28 cellular contexts compared by ENCODE assay signal in the genomic region with DNA sequence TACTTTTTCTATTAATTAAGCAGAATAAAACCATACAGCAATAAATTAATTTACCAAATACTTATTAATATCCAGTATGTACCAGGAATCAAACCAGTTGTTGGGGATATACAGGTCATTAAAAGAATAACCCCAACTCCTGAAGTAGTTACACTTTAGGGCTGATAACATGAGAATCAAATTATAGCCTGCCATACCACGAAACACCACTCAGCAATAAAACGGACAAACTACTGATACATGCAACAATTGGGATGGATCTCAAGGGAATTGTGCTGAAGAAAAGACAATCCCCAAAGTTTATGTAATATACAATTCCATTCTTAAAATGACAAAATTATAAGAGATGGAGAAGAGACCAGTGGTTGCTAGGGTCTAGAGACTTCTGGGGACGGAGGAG. TPM values are rescaled to one million over a fixed set of nuclear protein-coding genes. Genes with fewer than 3 reads are reported as not detected.
A peak's percentile ranks its signal among the peaks of the same experiment; 100 is the strongest.
DNase-seq lines count a peak whose midpoint lies in the region; ATAC-seq and TF ChIP-seq lines count a peak whose summit lies in the region.
"Had no signal": no experiment of that assay in that cellular context is flagged by ENCODE, and none has a peak within 500 bp of the region (broad histone marks: within the 10 kb centered on the region; RNA-seq: fewer than 3 reads in every experiment).

No MANE protein-coding gene starts in this region.

- no peaks in the 10 kb centered on the region for H3K9me2 ChIP-seq in GM23248 (ENCODE audit: insufficient read depth)
- H3K9me2 ChIP-seq in hepatocyte (replicated peaks; ENCODE audit: insufficient read depth), result no peaks in the 10 kb centered on the region

- no peak overlapping the region for H3K9ac ChIP-seq in GM23248

- peaks cover 23% of the 10 kb centered on the region for H3K79me2 ChIP-seq in GM23248 (ENCODE audit: insufficient read depth)
- no peaks in the 10 kb centered on the region for H3K79me2 ChIP-seq in hepatocyte

- no peak for ATAC-seq in stimulated activated effector memory CD8-positive, alpha-beta T cell treated with anti-CD3 and anti-CD28 coated beads, Interleukin-12 subunit alpha, Interleukin-12 subunit beta, amount 100 ng/mL, for 72 hours
- ATAC-seq: activated CD4-positive, CD25-positive, alpha-beta regulatory T cell treated with anti-CD3 and anti-CD28 coated beads, Interleukin-2, amount 50 U/mL, for 24 hours; activated T-cell treated with anti-CD3 and anti-CD28 coated beads, Interleukin-2, amount 50 U/mL, for 4 hours; esophagus mucosa; left cardiac atrium; Right ventricle myocardium inferior; stimulated activated memory B cell treated with anti-CD40 and anti-IgM and Interleukin-4, amounts not matched to agents 10 μg/mL and 1 μg/mL and 100 μg/mL, for 72 hours had no signal

- H3K4me1 Mint-ChIP-seq in stimulated activated effector memory CD8-positive, alpha-beta T cell treated with anti-CD3 and anti-CD28 coated beads, Interleukin-12 subunit alpha, Interleukin-12 subunit beta, amount 100 ng/mL, for 72 hours, result no peaks in the 10 kb centered on the region
- H3K4me1 Mint-ChIP-seq: memory B cell; stimulated activated memory B cell treated with anti-CD40 and anti-IgM and Interleukin-4, amounts not matched to agents 10 μg/mL and 1 μg/mL and 100 μg/mL, for 72 hours had no signal

- H3K4me1 ChIP-seq in GM23248 (ENCODE audit: insufficient read depth) (peaks cover 17% of the 10 kb centered on the region), hepatocyte (ENCODE audit: insufficient read depth) (no peaks in the 10 kb centered on the region), sigmoid colon (peaks cover 0 to 28% (median 9%) of the 10 kb centered on the region in 4 donors)
- H3K4me1 ChIP-seq: breast epithelium, colonic mucosa, testis had no signal

- intact Hi-C loops in sigmoid colon (cut with DNase I), result no loop called here

- no peaks in the 10 kb centered on the region for H3K9me3 Mint-ChIP-seq in stimulated activated effector memory CD8-positive, alpha-beta T cell treated with anti-CD3 and anti-CD28 coated beads, Interleukin-12 subunit alpha, Interleukin-12 subunit beta, amount 100 ng/mL, for 72 hours
- H3K9me3 Mint-ChIP-seq: activated T-cell treated with anti-CD3 and anti-CD28 coated beads, Interleukin-2, amount 50 U/mL, for 4 hours; CD8-positive, alpha-beta memory T cell; memory B cell; naive thymus-derived CD4-positive, alpha-beta T cell; stimulated activated memory B cell treated with anti-CD40 and anti-IgM and Interleukin-4, amounts not matched to agents 10 μg/mL and 1 μg/mL and 100 μg/mL, for 72 hours had no signal

- TF ChIP-seq POLR2A in sigmoid colon (IDR thresholded peaks at IDR 0.05), result no peak

- peak overlapping the region; percentile 50 for H3K27ac Mint-ChIP-seq in stimulated activated effector memory CD8-positive, alpha-beta T cell treated with anti-CD3 and anti-CD28 coated beads, Interleukin-12 subunit alpha, Interleukin-12 subunit beta, amount 100 ng/mL, for 72 hours
- H3K27ac Mint-ChIP-seq: memory B cell; stimulated activated memory B cell treated with anti-CD40 and anti-IgM and Interleukin-4, amounts not matched to agents 10 μg/mL and 1 μg/mL and 100 μg/mL, for 72 hours had no signal

- H2AFZ ChIP-seq in GM23248, result no peak overlapping the region
- H2AFZ ChIP-seq in hepatocyte, result no peak overlapping the region

- TF ChIP-seq CTCF in hepatocyte (IDR thresholded peaks at IDR 0.05; ENCODE audit: poor library complexity), result no peak
- TF ChIP-seq CTCF in sigmoid colon (IDR thresholded peaks at IDR 0.05), result no peak

- WGBS in GM23248 (ENCODE audit: low coverage in 1 of 2, low lambda C conversion rate in 2 of 2, missing lambda C conversion rate in 2 of 2), 2 experiments, result 93 to 98% methylated on average over 3 of the region's 3 CpGs
- 95% methylated on average over 3 of the region's 3 CpGs for WGBS in hepatocyte (ENCODE audit: low lambda C conversion rate, missing lambda C conversion rate)
- WGBS in sigmoid colon, 2 donors, result 94% methylated on average over 3 of the region's 3 CpGs

- TF ChIP-seq EP300 in sigmoid colon (IDR thresholded peaks at IDR 0.05), result no peak

- H3K27ac ChIP-seq in GM23248 (peak overlapping the region; percentile 18; the same call in 1 of the 2 replicates), hepatocyte (peak overlapping the region; percentile 70), sigmoid colon (peak overlapping the region in 1 of 4 donors; percentile 36)
- H3K27ac ChIP-seq: adrenal gland, breast epithelium, colonic mucosa, foreskin keratinocyte, testis had no signal

- H3K4me2 ChIP-seq in GM23248 (ENCODE audit: unreplicated experiment), result peak overlapping the region; percentile 40
- no peak overlapping the region for H3K4me2 ChIP-seq in hepatocyte

- H3K9me3 ChIP-seq in GM23248 (ENCODE audit: low read depth) (no peaks in the 10 kb centered on the region), hepatocyte (ENCODE audit: low read depth) (no peaks in the 10 kb centered on the region), sigmoid colon (no peaks in the 10 kb centered on the region)
- H3K9me3 ChIP-seq: adrenal gland, breast epithelium, colonic mucosa, spleen, testis had no signal

- H3K4me3 Mint-ChIP-seq in stimulated activated effector memory CD8-positive, alpha-beta T cell treated with anti-CD3 and anti-CD28 coated beads, Interleukin-12 subunit alpha, Interleukin-12 subunit beta, amount 100 ng/mL, for 72 hours, result no peak overlapping the region
- H3K4me3 Mint-ChIP-seq: activated T-cell treated with anti-CD3 and anti-CD28 coated beads, Interleukin-2, amount 50 U/mL, for 4 hours; CD8-positive, alpha-beta memory T cell; memory B cell; naive thymus-derived CD4-positive, alpha-beta T cell; stimulated activated memory B cell treated with anti-CD40 and anti-IgM and Interleukin-4, amounts not matched to agents 10 μg/mL and 1 μg/mL and 100 μg/mL, for 72 hours had no signal

- DNase-seq in GM23248 (no peak), LHCN-M2 (ENCODE audit: low read depth) (peak; percentile 40), hepatocyte (ENCODE audit: low spot score) (no peak), C1 segment of cervical spinal cord (lab: John Stamatoyannopoulos, UW) (no peak), ureter (ENCODE audit: low spot score) (no peak), sigmoid colon (no peak)
- no peak for DNase-seq in stimulated activated effector memory CD8-positive, alpha-beta T cell treated with anti-CD3 and anti-CD28 coated beads, Interleukin-12 subunit alpha, Interleukin-12 subunit beta, amount 100 ng/mL, for 72 hours (ENCODE audit: low spot score in 2 of 2)
- DNase-seq: activated naive CD4-positive, alpha-beta T cell; activated T-cell treated with anti-CD3 and anti-CD28 coated beads, Interleukin-2, amount 50 U/mL, for 4 hours; adrenal gland; CD8-positive, alpha-beta memory T cell; colonic mucosa; DMS153; effector memory CD4-positive, alpha-beta T cell; GDM1; left cardiac atrium; naive thymus-derived CD4-positive, alpha-beta T cell; NCI-H2081; spleen; stimulated activated CD4-positive, alpha-beta T cell treated with anti-CD3 and anti-CD28 coated beads, Interleukin-2, amount 100 ng/mL, for 48 hours; testis had no signal

- H3K27me3 ChIP-seq in GM23248 (replicated peaks; ENCODE audit: insufficient read depth) (no peaks in the 10 kb centered on the region), hepatocyte (no peaks in the 10 kb centered on the region), sigmoid colon (no peaks in the 10 kb centered on the region)
- H3K27me3 ChIP-seq: adrenal gland, breast epithelium, colonic mucosa, foreskin keratinocyte, spleen, testis had no signal

- peaks cover 8% of the 10 kb centered on the region for H3F3A ChIP-seq in GM23248 (ENCODE audit: insufficient read depth)

- H3K4me3 ChIP-seq in GM23248, result peak overlapping the region; percentile 8; the same call in 1 of the 2 replicates
- no peak overlapping the region for H3K4me3 ChIP-seq in hepatocyte
- H3K4me3 ChIP-seq in sigmoid colon, result no peak overlapping the region
- H3K4me3 ChIP-seq: adrenal gland, breast epithelium, colonic mucosa, spleen, testis had no signal

- peaks cover 100% of the 10 kb centered on the region for H3K36me3 Mint-ChIP-seq in stimulated activated effector memory CD8-positive, alpha-beta T cell treated with anti-CD3 and anti-CD28 coated beads, Interleukin-12 subunit alpha, Interleukin-12 subunit beta, amount 100 ng/mL, for 72 hours

- H4K20me1 ChIP-seq in GM23248 (ENCODE audit: insufficient read depth), result no peaks in the 10 kb centered on the region
- no peaks in the 10 kb centered on the region for H4K20me1 ChIP-seq in hepatocyte (ENCODE audit: insufficient read depth, poor library complexity, severe bottlenecking)

- in situ Hi-C loops in GM23248 (cut with MboI), result loop anchor here (10.0 kb wide), 3 partner anchors 105 to 245 kb away; no protein-coding TSS in a partner anchor

- H3K36me3 ChIP-seq in GM23248 (ENCODE audit: low read depth) (peaks cover 45% of the 10 kb centered on the region), hepatocyte (replicated peaks; ENCODE audit: insufficient read depth, low read depth) (no peaks in the 10 kb centered on the region), sigmoid colon (peaks cover 0 to 84% (median 30%) of the 10 kb centered on the region in 4 donors)
- H3K36me3 ChIP-seq: breast epithelium had no signal

RNA-seq across cellular contexts. Expression of a gene that starts 22.7 kb away (rescaled TPM):
- total RNA-seq in GM23248 (2014; rRNA removed; shearing (Covaris generic)), result 52.2 and 53.7 TPM in 2 replicates
- polyA plus RNA-seq in GM23248 (2016; fragmentation: Nextera tagmentation; extraction: Ambion mirVana), result 45.6 and 47.9 TPM in 2 replicates
- total RNA-seq in LHCN-M2 (2014; rRNA removed), result 68.0 and 80.1 TPM in 2 replicates
- polyA plus RNA-seq in LHCN-M2 (2012), result 28.0 TPM
- total RNA-seq in hepatocyte, result 36.1 and 45.3 TPM in 2 replicates
- polyA plus RNA-seq in hepatocyte, result 25.3 and 33.8 TPM in 2 replicates
- total RNA-seq in ureter, result 48.9 TPM
- 10 to 100 TPM; 36.8 to 64.9 (median 63.9) TPM for total RNA-seq in sigmoid colon
- polyA plus RNA-seq in sigmoid colon, result 10 to 100 TPM; 20.4 to 29.3 (median 25.4) TPM

RNA-seq across cellular contexts. Expression of a gene that starts 42.6 kb away (rescaled TPM):
- total RNA-seq in GM23248 (2014; rRNA removed; shearing (Covaris generic)), result 19.3 and 23.6 TPM in 2 replicates
- polyA plus RNA-seq in GM23248 (2016; fragmentation: Nextera tagmentation; extraction: Ambion mirVana) (44.2 and 55.0 TPM in 2 replicates), hepatocyte (39.9 and 46.8 TPM in 2 replicates), sigmoid colon (10 to 100 TPM in 2 of 3 donors, 1 to 10 TPM in 1; 8.3 to 28.8 (median 13.4) TPM)
- total RNA-seq in LHCN-M2 (2014; rRNA removed) (24.2 and 28.5 TPM in 2 replicates), hepatocyte (27.2 and 27.4 TPM in 2 replicates), ureter (69.6 TPM), sigmoid colon (10 to 100 TPM; 17.5 to 31.4 (median 19.1) TPM)
- 26.1 TPM for polyA plus RNA-seq in LHCN-M2 (2012)
